Comparison of ENCODE assay signal across 6 cellular contexts in genomic region chr1:109249654-109250401, GRCh38. TPM values are rescaled to one million over a fixed set of nuclear protein-coding genes. Genes with fewer than 3 reads are reported as not detected.
DNase-seq lines count a peak whose midpoint lies in the region; ATAC-seq, FAIRE-seq and TF ChIP-seq lines count a peak whose summit lies in the region.

No MANE protein-coding gene starts in this region.

- H3K4me3 ChIP-seq in K562 = peak overlapping the region; percentile 54
- peak overlapping the region; percentile 75 for H3K4me3 ChIP-seq in neural cell (ENCODE audit: low read length)

- CTCF ChIA-PET in K562 (lab: Yijun Ruan, JAX; ENCODE audit: low intra/inter-chr PET ratio) = interaction anchor here (0.6 kb wide), 1 partner anchor 28 kb away, joined by 4 read pairs; no protein-coding TSS in a partner anchor

- no peak for TF ChIP-seq POLR2A in K562 (conservative IDR thresholded peaks at IDR 0.05)

- POLR2A ChIA-PET in K562 (lab: Yijun Ruan, JAX) = interaction anchor here (0.6 to 3.6 kb wide), 5 partner anchors 10 to 247 kb away, joined by 3 to 24 read pairs (median 8); no protein-coding TSS in a partner anchor

- TF ChIP-seq RAD21 in K562 (CRISPR knock-in tag; conservative IDR thresholded peaks at IDR 0.05 in 1 of 2, IDR thresholded peaks at IDR 0.05 in 1 of 2) (no peak), neural cell (conservative IDR thresholded peaks at IDR 0.05) (peak; percentile 9)

- H3K4me2 ChIP-seq in K562 (ENCODE audit: insufficient read depth, low read length) (peak overlapping the region; percentile 51), neural cell (ENCODE audit: low read length) (peak overlapping the region; percentile 86)

- H3K9me1 ChIP-seq in K562 (ENCODE audit: control insufficient read depth, insufficient read depth, low read length) = no peaks in the 10 kb centered on the region

- intact Hi-C loops in K562 (cut with micrococcal nuclease) = loop anchor here (1.0 kb wide), 1 partner anchor 9 kb away; no protein-coding TSS in a partner anchor

- no peaks in the 10 kb centered on the region for H3K9me2 ChIP-seq in neural cell (ENCODE audit: insufficient read depth, low read length)

- 6% methylated on average over 46 of the region's 80 CpGs for WGBS in K562 (ENCODE audit: insufficient coverage, low coverage, missing lambda C conversion rate)

- DNase-seq in GM03348 (ENCODE audit: low spot score) = peak; percentile 69
- peak; percentile 35 to 80 (median 70) for DNase-seq in K562 (ENCODE audit: extremely low read depth in 1 of 4, low spot score in 3 of 4)
- DNase-seq in GM13977 (ENCODE audit: low spot score) = no peak

- no TSS peak for BruUV-seq in K562 (replicated peaks; lab: Mats Ljungman, UMichigan)

- H3K9me3 ChIP-seq in K562 (replicated peaks; ENCODE audit: control insufficient read depth, insufficient read depth, low read depth, low read length) (no peaks in the 10 kb centered on the region), neural cell (ENCODE audit: low read length) (no peaks in the 10 kb centered on the region)

- H3K79me2 ChIP-seq in K562 (ENCODE audit: control insufficient read depth, insufficient read depth, low read length) = peaks cover 20% of the 10 kb centered on the region; the same call in 2 of the 3 replicates
- H3K79me2 ChIP-seq in neural cell (replicated peaks; ENCODE audit: insufficient read depth, low read length) = peaks cover 49% of the 10 kb centered on the region

- in situ Hi-C loops in K562 (cut with MboI) (no loop called here), GM13977 (cut with MboI; ENCODE audit: low pct_unique_long_range_greater_than_20kb, low sequenced_read_pairs, unreplicated experiment) (no loop called here)

- H3K9ac ChIP-seq in K562 (ENCODE audit: insufficient read depth in 1 of 2, low read depth in 2 of 2, low read length in 2 of 2) = peak overlapping the region; percentile 38 to 92; a peak in 3 of 4 replicates
- peak overlapping the region; percentile 76 for H3K9ac ChIP-seq in neural cell (ENCODE audit: low read length)

- H4K20me1 ChIP-seq in K562 (replicated peaks; ENCODE audit: control insufficient read depth, insufficient read depth, low read length) (no peaks in the 10 kb centered on the region), neural cell (ENCODE audit: insufficient read depth) (no peaks in the 10 kb centered on the region)

- H2AFZ ChIP-seq in K562 (ENCODE audit: low read depth, low read length) (peak overlapping the region; percentile 63), neural cell (ENCODE audit: low read depth, low read length) (no peak overlapping the region)

- ATAC-seq in HG02852 (IDR thresholded peaks at IDR 0.05; ENCODE audit: unreplicated experiment) = peak; percentile 35
- peak; percentile 1; the same call in 1 of the 3 replicates for ATAC-seq in K562
- ATAC-seq in GM18873 (IDR thresholded peaks at IDR 0.05; ENCODE audit: low FRiP score, unreplicated experiment) = no peak

- FAIRE-seq in K562 (lab: Jason Lieb, UNC) = no peak

- H3K27ac ChIP-seq in K562 (ENCODE audit: extremely low read depth, low read depth, low read length) (0 out of 3 replicates have a peak overlapping the region, but pooled peaks have one; percentile 19), neural cell (ENCODE audit: low read length) (peak overlapping the region; percentile 31)

- H3K36me3 ChIP-seq in K562 (ENCODE audit: control insufficient read depth, insufficient read depth, low read length) = peaks cover 6% of the 10 kb centered on the region; the same call in 1 of the 3 replicates
- peaks cover 12% of the 10 kb centered on the region for H3K36me3 ChIP-seq in neural cell (ENCODE audit: insufficient read depth, low read length)

- peaks cover 27 to 61% of the 10 kb centered on the region in 2 experiments for H3K4me1 ChIP-seq in K562 (replicated peaks in 1 of 2; ENCODE audit: control insufficient read depth in 2 of 2, insufficient read depth in 2 of 2, low read length in 2 of 2)

- no peak for TF ChIP-seq CTCF in K562 (IDR thresholded peaks at IDR 0.05 in 2 of 3, conservative IDR thresholded peaks at IDR 0.05 in 1 of 3; ENCODE audit: insufficient read depth in 2 of 3, low read depth in 1 of 3, low read length in 3 of 3)
- TF ChIP-seq CTCF in neural cell (IDR thresholded peaks at IDR 0.05; ENCODE audit: poor library complexity, severe bottlenecking) = no peak
- no peak for TF ChIP-seq CTCF in GM13977 (IDR thresholded peaks at IDR 0.05; ENCODE audit: extremely low read depth, insufficient read depth, missing control alignments)

- H3K27me3 ChIP-seq in K562 (ENCODE audit: control insufficient read depth in 2 of 2, insufficient read depth in 2 of 2, low read length in 2 of 2) = no peaks in the 10 kb centered on the region
- no peaks in the 10 kb centered on the region for H3K27me3 ChIP-seq in neural cell (ENCODE audit: insufficient read depth, low read depth, low read length)

- no peaks in the 10 kb centered on the region for H3F3A ChIP-seq in neural cell (ENCODE audit: insufficient read depth, low read length, poor library complexity, severe bottlenecking)

- no peak for TF ChIP-seq EP300 in K562 (IDR thresholded peaks at IDR 0.05; ENCODE audit: low read length)
- no peak for TF ChIP-seq EP300 in neural cell (conservative IDR thresholded peaks at IDR 0.05; ENCODE audit: poor library complexity, severe bottlenecking)

RNA-seq across cellular contexts. Expression of gene CELSR2, which starts 0.5 kb away (rescaled TPM):
- total RNA-seq in K562 (2011; cell fraction: chromatin; rRNA removed; ENCODE audit: low replicate concordance) = 44.8 and 129 TPM in 2 replicates
- total RNA-seq in K562 (2011; cell fraction: nucleolus; rRNA removed) = 69.9 and 80.7 TPM in 2 replicates
- 57.7 and 69.2 TPM in 2 replicates for total RNA-seq in K562 (2011; cell fraction: nucleoplasm; rRNA removed)
- 4.1 and 5.9 TPM in 2 replicates for total RNA-seq in K562 (2014; rRNA removed)
- total RNA-seq in K562 (2014; rRNA removed; fragmentation: Illumina TruSeq; extraction: Trizol) = 2.7 and 3.0 TPM in 2 replicates
- 4.2 and 5.0 TPM in 2 replicates for total RNA-seq in K562 (2015; rRNA removed; fragmentation: Illumina TruSeq; extraction: Trizol)
- 19.1 and 21.9 TPM in 2 replicates for total RNA-seq in K562 (2021)
- polyA plus RNA-seq in K562 (2011; rRNA removed) = 7.2 and 8.2 TPM in 2 replicates
- polyA plus RNA-seq in K562 (2011; cell fraction: cytosol; rRNA removed) = 8.3 and 12.6 TPM in 2 replicates
- 38.5 and 63.5 TPM in 2 replicates for polyA plus RNA-seq in K562 (2011; cell fraction: nucleus; rRNA removed)
- 15.6 and 17.8 TPM in 2 replicates for polyA plus RNA-seq in K562 (2012)
- polyA plus RNA-seq in K562 (2014; fragmentation: Illumina TruSeq; extraction: Trizol) = 14.1 and 15.3 TPM in 2 replicates
- polyA plus RNA-seq in K562 (2014; fragmentation: Nextera tagmentation; extraction: Ambion mirVana) = under 1 TPM; 0.31 to 0.86 TPM
- polyA plus RNA-seq in K562 (2014; rRNA removed) = 9.0 and 10.2 TPM in 2 replicates
- polyA minus RNA-seq in K562 (2011; rRNA and poly(A)+ RNA removed) = 14.3 and 24.2 TPM in 2 replicates
- 23.8 and 25.3 TPM in 2 replicates for polyA minus RNA-seq in K562 (2011; cell fraction: cytosol; rRNA and poly(A)+ RNA removed)
- polyA minus RNA-seq in K562 (2011; cell fraction: nucleus; rRNA and poly(A)+ RNA removed) = 31.9 and 33.1 TPM in 2 replicates
- polyA plus RNA-seq in neural cell = 7.9 and 9.5 TPM in 2 replicates
- 54.3 and 59.2 TPM in 2 replicates for polyA minus RNA-seq in neural cell

RNA-seq across cellular contexts. Expression of gene PSRC1, which starts 33.1 kb away (rescaled TPM):
- total RNA-seq in K562 (2011; cell fraction: chromatin; rRNA removed; ENCODE audit: low replicate concordance) = 69.7 and 109 TPM in 2 replicates
- total RNA-seq in K562 (2011; cell fraction: nucleolus; rRNA removed) = 85.4 and 86.3 TPM in 2 replicates
- 66.2 and 83.3 TPM in 2 replicates for total RNA-seq in K562 (2011; cell fraction: nucleoplasm; rRNA removed)
- total RNA-seq in K562 (2014; rRNA removed) (52.2 and 64.0 TPM in 2 replicates), K562 (2014; rRNA removed; fragmentation: Illumina TruSeq; extraction: Trizol) (27.9 and 28.7 TPM in 2 replicates), K562 (2015; rRNA removed; fragmentation: Illumina TruSeq; extraction: Trizol) (34.7 and 37.0 TPM in 2 replicates), K562 (2021) (51.8 and 55.4 TPM in 2 replicates)
- polyA plus RNA-seq in K562 (2011; rRNA removed) (39.3 and 59.5 TPM in 2 replicates), K562 (2014; fragmentation: Illumina TruSeq; extraction: Trizol) (41.8 and 49.7 TPM in 2 replicates), K562 (2014; fragmentation: Nextera tagmentation; extraction: Ambion mirVana) (1 to 10 TPM; 6.5 to 7.9 TPM), K562 (2014; rRNA removed) (56.1 and 65.2 TPM in 2 replicates), neural cell (5.4 and 7.9 TPM in 2 replicates)
- polyA plus RNA-seq in K562 (2011; cell fraction: cytosol; rRNA removed) = 40.2 and 44.2 TPM in 2 replicates
- polyA plus RNA-seq in K562 (2011; cell fraction: nucleus; rRNA removed) = 225 and 272 TPM in 2 replicates
- polyA plus RNA-seq in K562 (2012) = 43.7 and 45.1 TPM in 2 replicates
- 16.7 and 17.2 TPM in 2 replicates for polyA minus RNA-seq in K562 (2011; rRNA and poly(A)+ RNA removed)
- polyA minus RNA-seq in K562 (2011; cell fraction: cytosol; rRNA and poly(A)+ RNA removed) = 15.9 and 17.8 TPM in 2 replicates
- polyA minus RNA-seq in K562 (2011; cell fraction: nucleus; rRNA and poly(A)+ RNA removed) = 23.6 and 43.5 TPM in 2 replicates
- 3.0 and 3.4 TPM in 2 replicates for polyA minus RNA-seq in neural cell

RNA-seq across cellular contexts. Expression of gene SARS1, which starts 36.1 kb away (rescaled TPM):
- total RNA-seq in K562 (2011; cell fraction: chromatin; rRNA removed; ENCODE audit: low replicate concordance) = 340 and 395 TPM in 2 replicates
- 195 and 209 TPM in 2 replicates for total RNA-seq in K562 (2011; cell fraction: nucleolus; rRNA removed)
- total RNA-seq in K562 (2011; cell fraction: nucleoplasm; rRNA removed) = 265 and 293 TPM in 2 replicates
- total RNA-seq in K562 (2014; rRNA removed) (254 and 257 TPM in 2 replicates), K562 (2014; rRNA removed; fragmentation: Illumina TruSeq; extraction: Trizol) (273 and 284 TPM in 2 replicates), K562 (2015; rRNA removed; fragmentation: Illumina TruSeq; extraction: Trizol) (211 and 221 TPM in 2 replicates), K562 (2021) (232 and 246 TPM in 2 replicates)
- polyA plus RNA-seq in K562 (2011; rRNA removed) (221 and 230 TPM in 2 replicates), K562 (2014; fragmentation: Illumina TruSeq; extraction: Trizol) (293 and 317 TPM in 2 replicates), K562 (2014; fragmentation: Nextera tagmentation; extraction: Ambion mirVana) (100 to 1,000 TPM; 336 to 623 TPM), K562 (2014; rRNA removed) (235 and 240 TPM in 2 replicates), neural cell (274 and 281 TPM in 2 replicates)
- 149 and 217 TPM in 2 replicates for polyA plus RNA-seq in K562 (2011; cell fraction: cytosol; rRNA removed)
- 232 and 336 TPM in 2 replicates for polyA plus RNA-seq in K562 (2011; cell fraction: nucleus; rRNA removed)
- 195 and 518 TPM in 2 replicates for polyA plus RNA-seq in K562 (2012)
- polyA minus RNA-seq in K562 (2011; rRNA and poly(A)+ RNA removed) = 227 and 242 TPM in 2 replicates
- 87.5 and 101 TPM in 2 replicates for polyA minus RNA-seq in K562 (2011; cell fraction: cytosol; rRNA and poly(A)+ RNA removed)
- 92.1 and 168 TPM in 2 replicates for polyA minus RNA-seq in K562 (2011; cell fraction: nucleus; rRNA and poly(A)+ RNA removed)
- 188 and 201 TPM in 2 replicates for polyA minus RNA-seq in neural cell

RNA-seq across cellular contexts. Expression of gene MYBPHL, which starts 57.0 kb away (rescaled TPM):
- total RNA-seq in K562 (2011; cell fraction: chromatin; rRNA removed; ENCODE audit: low replicate concordance) = 1.2 and 1.7 TPM in 2 replicates
- 1.2 TPM in 2 replicates for total RNA-seq in K562 (2011; cell fraction: nucleolus; rRNA removed)
- total RNA-seq in K562 (2011; cell fraction: nucleoplasm; rRNA removed) = 1.5 TPM in 1 of 2 replicates, not detected in the other
- total RNA-seq in K562 (2014; rRNA removed) (0.49 and 0.50 TPM in 2 replicates), K562 (2014; rRNA removed; fragmentation: Illumina TruSeq; extraction: Trizol) (0.33 and 0.57 TPM in 2 replicates), K562 (2015; rRNA removed; fragmentation: Illumina TruSeq; extraction: Trizol) (0.15 and 0.22 TPM in 2 replicates), K562 (2021) (0.34 and 0.66 TPM in 2 replicates)
- polyA plus RNA-seq in K562 (2011; rRNA removed) (0.60 and 1.9 TPM in 2 replicates), K562 (2014; fragmentation: Illumina TruSeq; extraction: Trizol) (0.22 and 0.36 TPM in 2 replicates), K562 (2014; fragmentation: Nextera tagmentation; extraction: Ambion mirVana) (under 1 TPM; 0.20 TPM), K562 (2014; rRNA removed) (0.08 and 0.45 TPM in 2 replicates), neural cell (0.78 and 1.6 TPM in 2 replicates)
- 0.52 and 2.6 TPM in 2 replicates for polyA plus RNA-seq in K562 (2011; cell fraction: cytosol; rRNA removed)
- polyA plus RNA-seq in K562 (2011; cell fraction: nucleus; rRNA removed) = 0.73 and 4.1 TPM in 2 replicates
- 0.08 and 0.36 TPM in 2 replicates for polyA plus RNA-seq in K562 (2012)
- polyA minus RNA-seq in K562 (2011; rRNA and poly(A)+ RNA removed) = 0.42 and 0.74 TPM in 2 replicates
- 0.57 TPM in 1 of 2 replicates, not detected in the other for polyA minus RNA-seq in K562 (2011; cell fraction: cytosol; rRNA and poly(A)+ RNA removed)
- 0.56 and 0.67 TPM in 2 replicates for polyA minus RNA-seq in K562 (2011; cell fraction: nucleus; rRNA and poly(A)+ RNA removed)
- 0.73 and 0.93 TPM in 2 replicates for polyA minus RNA-seq in neural cell
